ENCODE assay signal across 12 cellular contexts in the genomic region with DNA sequence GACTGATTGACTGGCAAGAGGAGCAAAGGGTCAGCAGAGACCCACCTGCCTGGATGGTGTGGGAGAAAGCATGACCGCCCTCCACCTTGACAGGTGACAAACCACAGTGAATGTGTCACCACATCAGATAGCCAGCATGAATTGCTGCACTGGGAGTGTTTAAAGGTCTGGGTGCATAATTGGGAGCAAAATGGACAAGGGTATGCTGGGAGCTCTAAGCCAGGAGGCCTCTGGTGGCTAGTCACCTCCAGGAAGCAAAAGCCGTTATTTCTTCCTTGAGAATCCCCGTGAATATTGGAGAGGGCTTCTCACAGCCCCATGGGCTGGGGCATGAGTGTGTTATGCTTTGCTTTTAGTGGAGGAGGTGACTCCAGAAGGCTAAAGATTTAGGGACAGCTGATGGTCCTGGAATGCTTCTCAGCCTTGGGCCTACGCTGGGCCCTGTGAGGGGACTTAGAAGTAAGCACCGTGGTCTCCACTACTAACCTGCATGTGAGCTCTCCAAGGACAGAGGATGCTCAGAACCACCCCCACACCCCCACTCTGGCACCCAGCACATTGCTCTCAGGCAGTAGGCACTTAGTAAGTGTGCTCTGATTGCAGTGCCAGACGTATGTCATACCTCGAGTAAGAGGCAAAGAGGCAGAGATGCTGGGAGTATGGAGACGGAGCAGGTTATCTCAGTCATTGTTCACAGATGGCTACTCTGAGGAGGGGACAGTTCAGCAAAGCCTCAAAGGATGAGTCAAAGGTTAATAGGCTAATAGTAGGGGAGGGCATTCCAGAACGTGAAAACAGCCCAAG. TPM values are rescaled to one million over a fixed set of nuclear protein-coding genes. Genes with fewer than 3 reads are reported as not detected.
DNase-seq lines count a peak whose midpoint lies in the region; ATAC-seq, FAIRE-seq and TF ChIP-seq lines count a peak whose summit lies in the region.
"Had no signal": no experiment of that assay in that cellular context is flagged by ENCODE, and none has a peak within 500 bp of the region (broad histone marks: within the 10 kb centered on the region; RNA-seq: fewer than 3 reads in every experiment).

No MANE protein-coding gene starts in this region.

- H3K4me1 Mint-ChIP-seq in astrocyte (ENCODE audit: low read depth, unreplicated experiment) = peaks cover 26% of the 10 kb centered on the region
- H3K4me1 Mint-ChIP-seq in Calu3 (ENCODE audit: low read depth, unreplicated experiment) = peaks cover 72% of the 10 kb centered on the region
- H3K4me1 Mint-ChIP-seq in CD14-positive monocyte = peaks cover 42% of the 10 kb centered on the region

- no peak for ATAC-seq in left cardiac atrium
- ATAC-seq in GM21360 (IDR thresholded peaks at IDR 0.05; ENCODE audit: unreplicated experiment) = no peak
- no peak for ATAC-seq in GM21526 (IDR thresholded peaks at IDR 0.05; ENCODE audit: low FRiP score, unreplicated experiment)

- no peaks in the 10 kb centered on the region for H3K79me2 ChIP-seq in astrocyte (ENCODE audit: insufficient read depth, low read length)

- H3K9me3 ChIP-seq in right atrium auricular region (no peaks in the 10 kb centered on the region), astrocyte (ENCODE audit: insufficient read depth, low read depth, low read length) (no peaks in the 10 kb centered on the region), mucosa of stomach (ENCODE audit: control insufficient read depth, low read length) (no peaks in the 10 kb centered on the region)

- H2AFZ ChIP-seq in astrocyte (ENCODE audit: low read depth, low read length) = no peak overlapping the region

- intact Hi-C loops in left cardiac atrium (cut with DNase I) (loop anchor here (2.0 to 5.0 kb wide), 2 partner anchors 113 to 212 kb away; no protein-coding TSS in a partner anchor), Calu3 (cut with micrococcal nuclease; ENCODE audit: unreplicated experiment) (loop anchor here (10.0 kb wide), 1 partner anchor 205 kb away; the partner anchor contains the start of gene SLC22A4), CD14-positive monocyte (cut with micrococcal nuclease) (loop anchor here (1.0 to 10.0 kb wide), 5 partner anchors 37 to 325 kb away; partner anchors contain the start of genes SLC22A4 (in 1 of the 2) and SOWAHA (in 1 of the 2))

- H3K4me3 Mint-ChIP-seq in astrocyte (ENCODE audit: unreplicated experiment) = no peak overlapping the region
- no peak overlapping the region for H3K4me3 Mint-ChIP-seq in Calu3 (ENCODE audit: low read depth, unreplicated experiment)
- no peak overlapping the region for H3K4me3 Mint-ChIP-seq in CD14-positive monocyte

- H3K36me3 ChIP-seq in right atrium auricular region (no peaks in the 10 kb centered on the region), astrocyte (ENCODE audit: insufficient read depth, low read length) (no peaks in the 10 kb centered on the region), mucosa of stomach (ENCODE audit: control insufficient read depth, insufficient read depth, low read length) (no peaks in the 10 kb centered on the region)

- no peak overlapping the region for H3K4me2 ChIP-seq in astrocyte (ENCODE audit: low read length)

- BruUV-seq in Calu3 (replicated peaks; lab: Mats Ljungman, UMichigan) = no TSS peak

- no peaks in the 10 kb centered on the region for H3K9me3 Mint-ChIP-seq in astrocyte (ENCODE audit: unreplicated experiment)
- no peaks in the 10 kb centered on the region for H3K9me3 Mint-ChIP-seq in Calu3 (ENCODE audit: low read depth, unreplicated experiment)
- no peaks in the 10 kb centered on the region for H3K9me3 Mint-ChIP-seq in CD14-positive monocyte

- CTCF ChIA-PET in Calu3 (lab: Charles Lee) = interaction anchor here (0.6 to 8.0 kb wide), 7 partner anchors 9 to 112 kb away, joined by 3 to 83 read pairs (median 6); partner anchors contain the start of gene IRF1

- H3K27me3 ChIP-seq in right atrium auricular region (no peaks in the 10 kb centered on the region), astrocyte (ENCODE audit: insufficient read depth, low read length) (no peaks in the 10 kb centered on the region), mucosa of stomach (ENCODE audit: control insufficient read depth, insufficient read depth, low read length) (no peaks in the 10 kb centered on the region)
- H3K27me3 ChIP-seq: dorsolateral prefrontal cortex had no signal

- H3K4me3 ChIP-seq in right atrium auricular region (no peak overlapping the region), astrocyte (ENCODE audit: insufficient read depth, low read depth, low read length) (no peak overlapping the region), mucosa of stomach (ENCODE audit: low read length) (no peak overlapping the region)
- H3K4me3 ChIP-seq: dorsolateral prefrontal cortex had no signal

- H3K9ac ChIP-seq in astrocyte (ENCODE audit: low read length) (no peak overlapping the region), mucosa of stomach (ENCODE audit: low read length) (peak overlapping the region; percentile 56)

- no peak for FAIRE-seq in astrocyte (lab: Jason Lieb, UNC)

- no peaks in the 10 kb centered on the region for H3K27me3 Mint-ChIP-seq in astrocyte (ENCODE audit: low read depth, unreplicated experiment)
- H3K27me3 Mint-ChIP-seq in Calu3 (ENCODE audit: unreplicated experiment) = no peaks in the 10 kb centered on the region
- H3K27me3 Mint-ChIP-seq in CD14-positive monocyte (ENCODE audit: low read depth in 3 of 3) = peaks cover 0 to 4% (median 0%) of the 10 kb centered on the region in 3 donors

- H3K27ac Mint-ChIP-seq in astrocyte (ENCODE audit: unreplicated experiment) (peak overlapping the region; percentile 66), Calu3 (ENCODE audit: unreplicated experiment) (no peak overlapping the region), CD14-positive monocyte (peak overlapping the region in 3 of 7 donors; percentile 62 to 80 (median 69))

- H3K4me1 ChIP-seq in right atrium auricular region = peaks cover 0 to 47% of the 10 kb centered on the region in 2 donors
- H3K4me1 ChIP-seq in astrocyte (ENCODE audit: insufficient read depth, low read length) = peaks cover 39% of the 10 kb centered on the region
- H3K4me1 ChIP-seq in mucosa of stomach (ENCODE audit: control insufficient read depth, insufficient read depth, low read length) = peaks cover 86% of the 10 kb centered on the region

- TF ChIP-seq CTCF in right atrium auricular region (IDR thresholded peaks at IDR 0.05) (no peak), astrocyte (IDR thresholded peaks at IDR 0.05; ENCODE audit: insufficient read depth, low read depth, low read length) (no peak), Calu3 (IDR thresholded peaks at IDR 0.05; ENCODE audit: unreplicated experiment) (no peak), CD14-positive monocyte (IDR thresholded peaks at IDR 0.05) (no peak)

- H3K36me3 Mint-ChIP-seq in astrocyte (ENCODE audit: low read depth, unreplicated experiment) = no peaks in the 10 kb centered on the region
- H3K36me3 Mint-ChIP-seq in Calu3 (ENCODE audit: insufficient read depth, unreplicated experiment) = peaks cover 47% of the 10 kb centered on the region
- no peaks in the 10 kb centered on the region for H3K36me3 Mint-ChIP-seq in CD14-positive monocyte

- no peak overlapping the region for H3K27ac ChIP-seq in right atrium auricular region
- H3K27ac ChIP-seq in astrocyte (ENCODE audit: low read depth, low read length) = no peak overlapping the region

- no peaks in the 10 kb centered on the region for H4K20me1 ChIP-seq in astrocyte (ENCODE audit: insufficient read depth, low read length)

- peak; percentile 57 for DNase-seq in right atrium auricular region (ENCODE audit: low spot score)
- no peak for DNase-seq in left cardiac atrium
- DNase-seq in astrocyte (ENCODE audit: low read depth) = no peak
- DNase-seq in Calu3 = no peak
- no peak for DNase-seq in CD14-positive monocyte (ENCODE audit: low spot score)
- DNase-seq: NCI-H446 treated with DMSO at 0.1 percent for 48 hours had no signal

RNA-seq across cellular contexts. Expression of gene IRF1, which starts 9.1 kb away (rescaled TPM):
- total RNA-seq in right atrium auricular region (10 to 100 TPM; 10.1 to 15.8 TPM), left cardiac atrium (10 to 100 TPM; 11.8 to 21.4 TPM), astrocyte (39.7 and 42.5 TPM in 2 replicates), Calu3 (2022) (64.0 and 82.4 TPM in 2 replicates)
- 100 to 1,000 TPM; 125 to 129 TPM for polyA plus RNA-seq in CD14-positive monocyte

RNA-seq across cellular contexts. Expression of gene IL5, which starts 43.7 kb away (rescaled TPM):
- not detected for total RNA-seq in right atrium auricular region
- not detected for total RNA-seq in left cardiac atrium
- not detected in 2 replicates for total RNA-seq in astrocyte
- total RNA-seq in Calu3 (2022) = not detected in 2 replicates
- not detected for polyA plus RNA-seq in CD14-positive monocyte
- total RNA-seq: dorsolateral prefrontal cortex, omental fat pad, SK-MEL-5 had no signal

RNA-seq across cellular contexts. Expression of gene RAD50, which starts 57.1 kb away (rescaled TPM):
- total RNA-seq in right atrium auricular region = 10 to 100 TPM; 11.5 to 18.6 TPM
- 10 to 100 TPM; 26.7 to 30.2 TPM for total RNA-seq in left cardiac atrium
- 26.1 and 26.8 TPM in 2 replicates for total RNA-seq in astrocyte
- 35.9 and 36.2 TPM in 2 replicates for total RNA-seq in Calu3 (2022)
- polyA plus RNA-seq in CD14-positive monocyte = 1 to 10 TPM; 5.8 to 9.3 TPM
